Comparison of ENCODE assay signal across 12 cellular contexts in the genomic region with DNA sequence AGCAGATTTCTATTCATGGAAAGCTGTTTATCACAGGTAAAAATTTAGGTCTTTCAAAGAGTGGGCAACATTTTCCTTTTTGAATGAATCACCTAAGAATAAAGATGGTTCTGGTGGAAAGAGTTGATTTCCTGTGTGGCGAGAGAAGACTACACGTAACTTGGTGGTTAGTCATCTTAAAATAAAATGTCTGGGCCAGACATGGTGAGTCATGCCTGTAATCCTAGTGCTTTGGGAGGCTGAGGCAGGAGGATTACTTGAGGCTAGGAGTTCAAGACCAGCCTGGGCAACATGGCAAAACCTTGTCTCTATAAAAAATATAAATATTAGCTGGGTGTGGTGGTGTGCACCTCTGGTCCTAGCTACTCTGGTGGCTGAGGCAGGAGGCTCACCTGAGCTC.
DNase-seq lines count a peak whose midpoint lies in the region; TF ChIP-seq lines count a peak whose summit lies in the region.
"Had no signal": no experiment of that assay in that cellular context is flagged by ENCODE, and none has a peak within 500 bp of the region (broad histone marks: within the 10 kb centered on the region; RNA-seq: fewer than 3 reads in every experiment).

No MANE protein-coding gene starts in this region.

- H3K36me3 ChIP-seq in colonic mucosa, result no peaks in the 10 kb centered on the region

- no peaks in the 10 kb centered on the region for H3K9me3 ChIP-seq in colonic mucosa

- intact Hi-C loops in colonic mucosa (cut with DNase I), result no loop called here

- no peaks in the 10 kb centered on the region for H3K4me1 ChIP-seq in colonic mucosa

- no peaks in the 10 kb centered on the region for H3K27me3 ChIP-seq in colonic mucosa

- no peak for TF ChIP-seq CTCF in astrocyte of the spinal cord (IDR thresholded peaks at IDR 0.05; ENCODE audit: low read depth, low read length)
- no peak for TF ChIP-seq CTCF in colonic mucosa (IDR thresholded peaks at IDR 0.05)

- H3K4me3 ChIP-seq in astrocyte of the spinal cord (ENCODE audit: low read depth, low read length) (no peak overlapping the region), skeletal muscle cell (ENCODE audit: low read depth, low read length) (no peak overlapping the region), colonic mucosa (no peak overlapping the region)

- H3K27ac ChIP-seq in colonic mucosa, result no peak overlapping the region

- no peak overlapping the region for H3K9ac ChIP-seq in colonic mucosa (ENCODE audit: low read depth in 2 of 2, low read length in 2 of 2)

- DNase-seq in Daoy (ENCODE audit: low read depth), result peak; percentile 76
- peak; percentile 52 for DNase-seq in NCI-H226
- peak; percentile 76 for DNase-seq in astrocyte of the spinal cord (ENCODE audit: low read depth, low spot score)
- peak; percentile 42 for DNase-seq in skeletal muscle cell (ENCODE audit: low read depth)
- DNase-seq in COLO829 (ENCODE audit: low spot score), result no peak
- DNase-seq in pons (ENCODE audit: low spot score), result no peak
- DNase-seq in NCI-H69 (lab: John Stamatoyannopoulos, UW), result no peak
- no peak for DNase-seq in colonic mucosa
- DNase-seq: activated effector memory CD4-positive, alpha-beta T cell treated with anti-CD3 and anti-CD28 coated beads, Interleukin-2, amount 50 U/mL, for 16 hours; DMS79 treated with DMSO at 0.1 percent for 48 hours; midbrain; NCI-H2171 treated with DMSO at 0.1 percent for 48 hours had no signal

- in situ Hi-C loops in astrocyte of the spinal cord (cut with HindIII; ENCODE audit: low sequenced_read_pairs), result no loop called here

Comparison
In these comparisons a context has a peak if more than half of its experiments do, and no peak if none do; other contexts are left out.
1. DNase-seq: peak in Daoy (single experiment), NCI-H226 (single experiment), astrocyte of the spinal cord (single experiment) and skeletal muscle cell (single experiment); none in COLO829 (single experiment), pons (single experiment), NCI-H69 (single experiment) and colonic mucosa (single experiment).